Comparison of ENCODE assay signal across 8 cellular contexts in genomic region chr15:66704783-66705113, GRCh38. TPM values are rescaled to one million over a fixed set of nuclear protein-coding genes. Genes with fewer than 3 reads are reported as not detected.
DNase-seq lines count a peak whose midpoint lies in the region; ATAC-seq and TF ChIP-seq lines count a peak whose summit lies in the region.

No MANE protein-coding gene starts in this region.

- no peak overlapping the region for H3K27ac ChIP-seq in liver (ENCODE audit: low read depth in 1 of 2, low read length in 2 of 2)
- peak overlapping the region; percentile 74 for H3K27ac ChIP-seq in subcutaneous abdominal adipose tissue (ENCODE audit: low read depth, low read length)

- no peaks in the 10 kb centered on the region for H3K36me3 ChIP-seq in liver (ENCODE audit: control insufficient read depth in 4 of 4, insufficient read depth in 3 of 4, low read depth in 1 of 4, low read length in 3 of 4)
- H3K36me3 ChIP-seq in subcutaneous abdominal adipose tissue (ENCODE audit: control insufficient read depth in 5 of 5, insufficient read depth in 5 of 5, low read length in 5 of 5), result peaks cover 0 to 3% (median 0%) of the 10 kb centered on the region in 5 donors

- H3K4me3 ChIP-seq in liver (ENCODE audit: low read depth in 1 of 3, low read length in 3 of 3) (peak overlapping the region in 2 of 3 donors; percentile 72 to 86), subcutaneous abdominal adipose tissue (ENCODE audit: low read depth in 1 of 5, low read length in 5 of 5) (peak overlapping the region; percentile 84 to 90 (median 86))

- H3K4me1 ChIP-seq in liver (ENCODE audit: control insufficient read depth in 4 of 4, insufficient read depth in 4 of 4, low read length in 3 of 4) (peaks cover 3 to 56% (median 40%) of the 10 kb centered on the region in 4 donors), subcutaneous abdominal adipose tissue (ENCODE audit: control insufficient read depth in 5 of 5, insufficient read depth in 5 of 5, low read length in 5 of 5) (peaks cover 3 to 76% (median 65%) of the 10 kb centered on the region in 5 donors)

- H3K4me3 Mint-ChIP-seq in activated CD4-positive, alpha-beta T cell treated with anti-CD3 and anti-CD28 coated beads, Interleukin-2, amount 10 ng/mL, durations not matched to agents 24 days and 14 days, result peak overlapping the region; percentile 71
- peak overlapping the region; percentile 77 for H3K4me3 Mint-ChIP-seq in activated B cell treated with CpG ODN at 0.5 μM for 24 hours

- H3K27me3 ChIP-seq in liver (ENCODE audit: control insufficient read depth in 4 of 4, insufficient read depth in 4 of 4, low read length in 3 of 4) (no peaks in the 10 kb centered on the region), subcutaneous abdominal adipose tissue (ENCODE audit: control insufficient read depth in 5 of 5, insufficient read depth in 4 of 5, low read length in 5 of 5) (no peaks in the 10 kb centered on the region)

- H3K9me3 Mint-ChIP-seq in activated CD4-positive, alpha-beta T cell treated with anti-CD3 and anti-CD28 coated beads, Interleukin-2, amount 10 ng/mL, durations not matched to agents 24 days and 14 days, result no peaks in the 10 kb centered on the region
- H3K9me3 Mint-ChIP-seq in activated B cell treated with CpG ODN at 0.5 μM for 24 hours, result no peaks in the 10 kb centered on the region

- TF ChIP-seq CTCF in activated B cell treated with CpG ODN at 0.5 μM for 24 hours (IDR thresholded peaks at IDR 0.05) (no peak), liver (IDR thresholded peaks at IDR 0.05; ENCODE audit: low read depth, low read length, missing input control) (no peak)

- DNase-seq in activated CD4-positive, alpha-beta T cell treated with anti-CD3 and anti-CD28 coated beads, Interleukin-2, amount 10 ng/mL, durations not matched to agents 24 days and 14 days, result no peak
- DNase-seq in activated CD4-positive, alpha-beta T cell treated with anti-CD3 and anti-CD28 coated beads, Interleukin-2, amount 50 U/mL, for 48 hours, result no peak
- no peak for DNase-seq in activated B cell treated with CpG ODN at 0.5 μM for 24 hours
- DNase-seq in stimulated activated CD4-positive, alpha-beta T cell treated with anti-CD3 and anti-CD28 coated beads, Interleukin-2, amount 100 ng/mL, for 48 hours, result no peak
- no peak for DNase-seq in activated effector memory CD4-positive, alpha-beta T cell treated with anti-CD3 and anti-CD28 coated beads, Interleukin-2, amount 50 U/mL, for 16 hours

- peak overlapping the region in 1 of 2 donors; percentile 26 for H3K9ac ChIP-seq in liver (ENCODE audit: low read depth in 1 of 2, low read length in 2 of 2)
- H3K9ac ChIP-seq in subcutaneous abdominal adipose tissue (ENCODE audit: low read length in 5 of 5), result peak overlapping the region; percentile 11 to 79 (median 63)

- no peaks in the 10 kb centered on the region for H3K9me3 ChIP-seq in liver (ENCODE audit: control insufficient read depth in 4 of 4, low read length in 3 of 4)
- no peaks in the 10 kb centered on the region for H3K9me3 ChIP-seq in subcutaneous abdominal adipose tissue (ENCODE audit: control insufficient read depth in 5 of 5, low read length in 5 of 5)

- peaks cover 19% of the 10 kb centered on the region for H3K4me1 Mint-ChIP-seq in activated CD4-positive, alpha-beta T cell treated with anti-CD3 and anti-CD28 coated beads, Interleukin-2, amount 10 ng/mL, durations not matched to agents 24 days and 14 days
- peaks cover 22% of the 10 kb centered on the region for H3K4me1 Mint-ChIP-seq in activated B cell treated with CpG ODN at 0.5 μM for 24 hours

- no peak for TF ChIP-seq RAD21 in liver (IDR thresholded peaks at IDR 0.05)

- CTCF ChIA-PET in activated B cell treated with CpG ODN at 0.5 μM for 24 hours (lab: Charles Lee), result no interaction called here

- intact Hi-C loops in activated CD4-positive, alpha-beta T cell treated with anti-CD3 and anti-CD28 coated beads, Interleukin-2, amount 10 ng/mL, durations not matched to agents 24 days and 14 days (cut with micrococcal nuclease), result loop anchor here (5.0 to 10.0 kb wide), 3 partner anchors 47 to 1130 kb away; no protein-coding TSS in a partner anchor
- intact Hi-C loops in activated B cell treated with CpG ODN at 0.5 μM for 24 hours (cut with micrococcal nuclease), result loop anchor here (5.0 kb wide), 3 partner anchors 138 to 838 kb away; partner anchors contain the start of genes MAP2K5 and RAB11A

- peak overlapping the region; percentile 29 for H3K27ac Mint-ChIP-seq in activated CD4-positive, alpha-beta T cell treated with anti-CD3 and anti-CD28 coated beads, Interleukin-2, amount 10 ng/mL, durations not matched to agents 24 days and 14 days
- H3K27ac Mint-ChIP-seq in activated B cell treated with CpG ODN at 0.5 μM for 24 hours, result no peak overlapping the region

- POLR2A ChIA-PET in activated B cell treated with CpG ODN at 0.5 μM for 24 hours (lab: Charles Lee), result no interaction called here

- peaks cover 1% of the 10 kb centered on the region for H3K36me3 Mint-ChIP-seq in activated CD4-positive, alpha-beta T cell treated with anti-CD3 and anti-CD28 coated beads, Interleukin-2, amount 10 ng/mL, durations not matched to agents 24 days and 14 days (ENCODE audit: low read depth)
- H3K36me3 Mint-ChIP-seq in activated B cell treated with CpG ODN at 0.5 μM for 24 hours (ENCODE audit: low read depth), result peaks cover 6% of the 10 kb centered on the region

- WGBS in liver, result 73% methylated on average over 1 of the region's 1 CpG

- H3K27me3 Mint-ChIP-seq in activated CD4-positive, alpha-beta T cell treated with anti-CD3 and anti-CD28 coated beads, Interleukin-2, amount 10 ng/mL, durations not matched to agents 24 days and 14 days, result peaks cover 25% of the 10 kb centered on the region
- peaks cover 18% of the 10 kb centered on the region for H3K27me3 Mint-ChIP-seq in activated B cell treated with CpG ODN at 0.5 μM for 24 hours

- no peak for ATAC-seq in activated B cell treated with CpG ODN at 0.5 μM for 24 hours (ENCODE audit: low read depth)
- ATAC-seq in HG02884 (IDR thresholded peaks at IDR 0.05; ENCODE audit: unreplicated experiment), result no peak

TF ChIP-seq in liver, 16 proteins besides CTCF, POLR2A, EP300 and RAD21:
- TF ChIP-seq YY1 (IDR thresholded peaks at IDR 0.05), result no peak
- no peak for TF ChIP-seq GABPA (IDR thresholded peaks at IDR 0.05 in 1 of 2, conservative IDR thresholded peaks at IDR 0.05 in 1 of 2)
- TF ChIP-seq REST (IDR thresholded peaks at IDR 0.05), result no peak
- TF ChIP-seq HNF4G (IDR thresholded peaks at IDR 0.05), result no peak
- no peak for TF ChIP-seq FOXA2 (IDR thresholded peaks at IDR 0.05)
TF ChIP-seq in liver: peak in this region for 0.

RNA-seq across cellular contexts. Expression of gene SMAD6, which starts 2.7 kb away (rescaled TPM):
- total RNA-seq in activated CD4-positive, alpha-beta T cell treated with anti-CD3 and anti-CD28 coated beads, Interleukin-2, amount 10 ng/mL, durations not matched to agents 24 days and 14 days, result 0.19 and 0.40 TPM in 2 replicates
- 0.04 and 0.05 TPM in 2 replicates for total RNA-seq in activated B cell treated with CpG ODN at 0.5 μM for 24 hours
- 10 to 100 TPM; 14.1 to 15.1 TPM for total RNA-seq in liver
- 1 to 10 TPM; 1.2 to 7.9 TPM for polyA plus RNA-seq in liver

Comparison
In these comparisons a context has a peak if more than half of its experiments do, and no peak if none do; other contexts are left out.
1. RNA of gene SMAD6, which starts 2.7 kb away (total RNA-seq): 14.1 to 15.1 TPM in liver; 0.19 to 0.40 TPM in activated CD4-positive, alpha-beta T cell treated with anti-CD3 and anti-CD28 coated beads, Interleukin-2, amount 10 ng/mL, durations not matched to agents 24 days and 14 days and 0.04 to 0.05 TPM in activated B cell treated with CpG ODN at 0.5 μM for 24 hours; every median in the first group is over 10 times any median in the second.